Comparison of ENCODE assay signal across 31 cellular contexts in genomic region chr10:8325417-8325980, GRCh38.
DNase-seq lines count a peak whose midpoint lies in the region; ATAC-seq and TF ChIP-seq lines count a peak whose summit lies in the region.
"Had no signal": no experiment of that assay in that cellular context is flagged by ENCODE, and none has a peak within 500 bp of the region (broad histone marks: within the 10 kb centered on the region; RNA-seq: fewer than 3 reads in every experiment).

No MANE protein-coding gene starts in this region.

- ATAC-seq in activated CD4-positive, CD25-positive, alpha-beta regulatory T cell treated with anti-CD3 and anti-CD28 coated beads, Interleukin-2, amount 50 U/mL, for 24 hours: peak; percentile 76 to 87
- peak; percentile 90 for ATAC-seq in stimulated activated effector memory CD8-positive, alpha-beta T cell treated with anti-CD3 and anti-CD28 coated beads, Interleukin-12 subunit alpha, Interleukin-12 subunit beta, amount 100 ng/mL, for 72 hours
- ATAC-seq in mucosa of descending colon: no peak
- ATAC-seq: heart right ventricle, right cardiac atrium had no signal

- POLR2A ChIA-PET in activated CD4-positive, alpha-beta memory T cell treated with anti-CD3 and anti-CD28 coated beads for 36 hours (lab: Charles Lee): interaction anchor here (0.6 to 2.3 kb wide), 17 partner anchors 9 to 766 kb away, joined by 3 to 15 read pairs (median 4); no protein-coding TSS in a partner anchor

- intact Hi-C loops in activated CD4-positive, alpha-beta memory T cell treated with anti-CD3 and anti-CD28 coated beads for 36 hours (cut with micrococcal nuclease): loop anchor here (1.0 to 5.0 kb wide), 5 partner anchors 10 to 194 kb away; no protein-coding TSS in a partner anchor
- intact Hi-C loops in mucosa of descending colon (cut with DNase I, micrococcal nuclease): no loop called here

- CTCF ChIA-PET in activated CD4-positive, alpha-beta memory T cell treated with anti-CD3 and anti-CD28 coated beads for 36 hours (lab: Charles Lee): interaction anchor here (0.6 to 0.9 kb wide), 5 partner anchors 75 to 251 kb away, joined by 3 to 6 read pairs (median 4); no protein-coding TSS in a partner anchor

- no peaks in the 10 kb centered on the region for H3K9me3 Mint-ChIP-seq in activated naive CD8-positive, alpha-beta T cell (ENCODE audit: low read depth)
- H3K9me3 Mint-ChIP-seq in activated naive CD8-positive, alpha-beta T cell treated with anti-CD3 and anti-CD28 coated beads for 36 hours: no peaks in the 10 kb centered on the region
- no peaks in the 10 kb centered on the region for H3K9me3 Mint-ChIP-seq in activated CD4-positive, alpha-beta memory T cell treated with anti-CD3 and anti-CD28 coated beads for 36 hours
- no peaks in the 10 kb centered on the region for H3K9me3 Mint-ChIP-seq in stimulated activated effector memory CD8-positive, alpha-beta T cell treated with anti-CD3 and anti-CD28 coated beads, Interleukin-12 subunit alpha, Interleukin-12 subunit beta, amount 100 ng/mL, for 72 hours

- peak overlapping the region; percentile 6 for H3K4me3 Mint-ChIP-seq in activated naive CD8-positive, alpha-beta T cell
- no peak overlapping the region for H3K4me3 Mint-ChIP-seq in activated naive CD8-positive, alpha-beta T cell treated with anti-CD3 and anti-CD28 coated beads for 36 hours
- peak overlapping the region; percentile 20 for H3K4me3 Mint-ChIP-seq in activated CD4-positive, alpha-beta memory T cell treated with anti-CD3 and anti-CD28 coated beads for 36 hours
- peak overlapping the region; percentile 10 for H3K4me3 Mint-ChIP-seq in stimulated activated effector memory CD8-positive, alpha-beta T cell treated with anti-CD3 and anti-CD28 coated beads, Interleukin-12 subunit alpha, Interleukin-12 subunit beta, amount 100 ng/mL, for 72 hours

- H3K27ac Mint-ChIP-seq in activated naive CD8-positive, alpha-beta T cell: peak overlapping the region; percentile 78
- H3K27ac Mint-ChIP-seq in activated naive CD8-positive, alpha-beta T cell treated with anti-CD3 and anti-CD28 coated beads for 36 hours: no peak overlapping the region
- H3K27ac Mint-ChIP-seq in activated CD4-positive, alpha-beta memory T cell treated with anti-CD3 and anti-CD28 coated beads for 36 hours: peak overlapping the region; percentile 89
- peak overlapping the region; percentile 67 for H3K27ac Mint-ChIP-seq in stimulated activated effector memory CD8-positive, alpha-beta T cell treated with anti-CD3 and anti-CD28 coated beads, Interleukin-12 subunit alpha, Interleukin-12 subunit beta, amount 100 ng/mL, for 72 hours

- DNase-seq in activated CD4-positive, CD25-positive, alpha-beta regulatory T cell treated with anti-CD3 and anti-CD28 coated beads, Interleukin-2, amount 50 U/mL, for 72 hours: no peak
- no peak for DNase-seq in activated naive CD8-positive, alpha-beta T cell treated with anti-CD3 and anti-CD28 coated beads for 36 hours
- peak; percentile 53 for DNase-seq in activated CD4-positive, alpha-beta memory T cell treated with anti-CD3 and anti-CD28 coated beads for 36 hours
- DNase-seq in stimulated activated effector memory CD8-positive, alpha-beta T cell treated with anti-CD3 and anti-CD28 coated beads, Interleukin-12 subunit alpha, Interleukin-12 subunit beta, amount 100 ng/mL, for 72 hours (ENCODE audit: low spot score in 2 of 2): no peak
- DNase-seq in mucosa of descending colon (no peak), DMS79 treated with DMSO at 0.1 percent for 48 hours (lab: John Stamatoyannopoulos, UW) (no peak)
- DNase-seq: activated CD4-positive, alpha-beta T cell treated with anti-CD3 and anti-CD28 coated beads for 4 hours; activated CD8-positive, alpha-beta memory T cell treated with anti-CD3 and anti-CD28 coated beads, Interleukin-2, amount 50 U/mL, for 48 hours; anterior cingulate cortex; foreskin melanocyte; heart right ventricle; Karpas-422; left ventricle myocardium inferior; mesenchymal stem cell; NCI-H1417 treated with DMSO at 0.1 percent for 48 hours; NCI-H2081 treated with DMSO at 0.1 percent for 48 hours; NCI-H2227 treated with DMSO at 0.1 percent for 48 hours; NCI-H526; PC-3; posterior cingulate gyrus; right cardiac atrium; SK-N-SH; stimulated activated CD4-positive, alpha-beta T cell treated with anti-CD3 and anti-CD28 coated beads, Interleukin-2, amount 100 ng/mL, for 24 hours; testis had no signal

- H3K4me1 ChIP-seq in mucosa of descending colon (ENCODE audit: low read depth): no peaks in the 10 kb centered on the region
- H3K4me1 ChIP-seq: breast epithelium, HAP-1, heart right ventricle, left ventricle myocardium inferior, testis had no signal

- no peaks in the 10 kb centered on the region for H3K9me3 ChIP-seq in mucosa of descending colon
- H3K9me3 ChIP-seq: BLaER1 treated with 17β-estradiol and CSF1 and Interleukin-3, amounts not matched to agents 10 nM and 100 nM; breast epithelium; HAP-1; heart right ventricle; left ventricle myocardium inferior; neutrophil; SK-N-SH; testis had no signal

- TF ChIP-seq CTCF in mucosa of descending colon (IDR thresholded peaks at IDR 0.05): no peak

- peaks cover 3% of the 10 kb centered on the region for H3K36me3 Mint-ChIP-seq in activated naive CD8-positive, alpha-beta T cell
- H3K36me3 Mint-ChIP-seq in activated naive CD8-positive, alpha-beta T cell treated with anti-CD3 and anti-CD28 coated beads for 36 hours: peaks cover 2% of the 10 kb centered on the region
- no peaks in the 10 kb centered on the region for H3K36me3 Mint-ChIP-seq in activated CD4-positive, alpha-beta memory T cell treated with anti-CD3 and anti-CD28 coated beads for 36 hours
- H3K36me3 Mint-ChIP-seq in stimulated activated effector memory CD8-positive, alpha-beta T cell treated with anti-CD3 and anti-CD28 coated beads, Interleukin-12 subunit alpha, Interleukin-12 subunit beta, amount 100 ng/mL, for 72 hours: peaks cover 6% of the 10 kb centered on the region

- H3K4me1 Mint-ChIP-seq in activated naive CD8-positive, alpha-beta T cell (ENCODE audit: low read depth): peaks cover 25% of the 10 kb centered on the region
- peaks cover 11% of the 10 kb centered on the region for H3K4me1 Mint-ChIP-seq in activated naive CD8-positive, alpha-beta T cell treated with anti-CD3 and anti-CD28 coated beads for 36 hours
- peaks cover 54% of the 10 kb centered on the region for H3K4me1 Mint-ChIP-seq in activated CD4-positive, alpha-beta memory T cell treated with anti-CD3 and anti-CD28 coated beads for 36 hours (ENCODE audit: low read depth)
- H3K4me1 Mint-ChIP-seq in stimulated activated effector memory CD8-positive, alpha-beta T cell treated with anti-CD3 and anti-CD28 coated beads, Interleukin-12 subunit alpha, Interleukin-12 subunit beta, amount 100 ng/mL, for 72 hours: peaks cover 32% of the 10 kb centered on the region

- H3K27me3 Mint-ChIP-seq in activated naive CD8-positive, alpha-beta T cell: no peaks in the 10 kb centered on the region
- peaks cover 9% of the 10 kb centered on the region for H3K27me3 Mint-ChIP-seq in activated naive CD8-positive, alpha-beta T cell treated with anti-CD3 and anti-CD28 coated beads for 36 hours
- H3K27me3 Mint-ChIP-seq in activated CD4-positive, alpha-beta memory T cell treated with anti-CD3 and anti-CD28 coated beads for 36 hours: peaks cover 3% of the 10 kb centered on the region

- no peak overlapping the region for H3K4me3 ChIP-seq in mucosa of descending colon
- H3K4me3 ChIP-seq: BLaER1 treated with 17β-estradiol and CSF1 and Interleukin-3, amounts not matched to agents 10 nM and 100 nM; breast epithelium; HAP-1; heart right ventricle; left ventricle myocardium inferior; smooth muscle cell; testis had no signal

- H3K36me3 ChIP-seq in mucosa of descending colon (ENCODE audit: low read depth): no peaks in the 10 kb centered on the region
- H3K36me3 ChIP-seq: BLaER1 treated with 17β-estradiol and CSF1 and Interleukin-3, amounts not matched to agents 10 nM and 100 nM; breast epithelium; HAP-1; heart right ventricle; left ventricle myocardium inferior; neutrophil had no signal
